1 cellular context compared by ENCODE assay signal in genomic region chr9:33159760-33160127, GRCh38.
TF ChIP-seq lines count a peak whose summit lies in the region.

No MANE protein-coding gene starts in this region.

TF ChIP-seq in GM12878, 131 proteins besides CTCF, POLR2A, EP300 and RAD21 (continued from another document and continues in another):
- no peak for TF ChIP-seq RFX5 (IDR thresholded peaks at IDR 0.05; ENCODE audit: low read depth, low read length)
- TF ChIP-seq PAX8 (IDR thresholded peaks at IDR 0.05) = no peak
- TF ChIP-seq NBN (IDR thresholded peaks at IDR 0.05) = peak; percentile 64; the same call in 1 of the 2 replicates
- TF ChIP-seq IKZF2 (IDR thresholded peaks at IDR 0.05) = peak; percentile 58 to 72
- peak; percentile 95 for TF ChIP-seq EED (IDR thresholded peaks at IDR 0.05; ENCODE audit: low read depth)
- TF ChIP-seq GATAD2B (conservative IDR thresholded peaks at IDR 0.05; ENCODE audit: low read depth) = 0 out of 2 replicates have a peak, but pooled peaks have one; percentile 37
- TF ChIP-seq JUNB (IDR thresholded peaks at IDR 0.05) = peak; percentile 84
- no peak for TF ChIP-seq IRF5 (IDR thresholded peaks at IDR 0.05; ENCODE audit: borderline replicate concordance)
- no peak for TF ChIP-seq NFYA (IDR thresholded peaks at IDR 0.05; ENCODE audit: borderline replicate concordance, low read depth, low read length)
- TF ChIP-seq ZZZ3 (IDR thresholded peaks at IDR 0.05; ENCODE audit: control insufficient read depth, insufficient read length, low read depth) = no peak
- TF ChIP-seq CBX3 (IDR thresholded peaks at IDR 0.05; ENCODE audit: borderline replicate concordance, low read depth) = no peak
- no peak for TF ChIP-seq MAX (IDR thresholded peaks at IDR 0.05; ENCODE audit: low read depth, low read length)
- no peak for TF ChIP-seq KDM1A (IDR thresholded peaks at IDR 0.05; ENCODE audit: borderline replicate concordance)
- TF ChIP-seq SREBF2 (IDR thresholded peaks at IDR 0.05; ENCODE audit: low read length) = no peak
- no peak for TF ChIP-seq ESRRA (IDR thresholded peaks at IDR 0.05; ENCODE audit: low read length)
- peak; percentile 47; the same call in 1 of the 2 replicates for TF ChIP-seq BCL11A (IDR thresholded peaks at IDR 0.05; ENCODE audit: low read depth, low read length)
- no peak for TF ChIP-seq ATF2 (IDR thresholded peaks at IDR 0.05; ENCODE audit: low read length)
- TF ChIP-seq SMC3 (IDR thresholded peaks at IDR 0.05; ENCODE audit: borderline replicate concordance, low read length) = no peak
- no peak for TF ChIP-seq ASH2L (IDR thresholded peaks at IDR 0.05; ENCODE audit: borderline replicate concordance, low read depth)
- no peak for TF ChIP-seq NRF1 (conservative IDR thresholded peaks at IDR 0.05; ENCODE audit: low read depth, low read length)
- no peak for TF ChIP-seq HCFC1 (IDR thresholded peaks at IDR 0.05; ENCODE audit: low read length)
- peak; percentile 59; the same call in 1 of the 2 replicates for TF ChIP-seq MTA2 (IDR thresholded peaks at IDR 0.05; ENCODE audit: low read depth)
- no peak for TF ChIP-seq MTA3 (IDR thresholded peaks at IDR 0.05; ENCODE audit: borderline replicate concordance, low read length)
- no peak for TF ChIP-seq JUND (IDR thresholded peaks at IDR 0.05; ENCODE audit: low read depth, low read length)
- TF ChIP-seq SIX5 (IDR thresholded peaks at IDR 0.05; ENCODE audit: low read depth, low read length, severe bottlenecking) = no peak
- peak; percentile 15 for TF ChIP-seq SMAD1 (IDR thresholded peaks at IDR 0.05; ENCODE audit: low read depth, partially characterized antibody)
- TF ChIP-seq CHD4 (IDR thresholded peaks at IDR 0.05) = no peak
- no peak for TF ChIP-seq ZNF274 (IDR thresholded peaks at IDR 0.05; ENCODE audit: insufficient read depth, insufficient read length)
- TF ChIP-seq FOS (IDR thresholded peaks at IDR 0.05; ENCODE audit: borderline replicate concordance, extremely low read depth, insufficient read length) = no peak
- peak; percentile 24; the same call in 1 of the 2 replicates for TF ChIP-seq IRF4 (IDR thresholded peaks at IDR 0.05; ENCODE audit: low read depth, low read length)
- no peak for TF ChIP-seq ZSCAN29 (IDR thresholded peaks at IDR 0.05)
- TF ChIP-seq RAD51 (IDR thresholded peaks at IDR 0.05) = no peak
- TF ChIP-seq HDAC6 (IDR thresholded peaks at IDR 0.05; ENCODE audit: unreplicated experiment) = no peak
- peak in 1 of 2 experiments; percentile 43; a peak in 1 of 4 replicates for TF ChIP-seq BHLHE40 (IDR thresholded peaks at IDR 0.05; ENCODE audit: borderline replicate concordance in 1 of 2, low read depth in 2 of 2, low read length in 1 of 2)
- no peak for TF ChIP-seq SREBF1 (IDR thresholded peaks at IDR 0.05; ENCODE audit: low read length)
- TF ChIP-seq CUX1 (IDR thresholded peaks at IDR 0.05; ENCODE audit: insufficient replicate concordance, low read depth, low read length) = no peak
- no peak for TF ChIP-seq ZBTB4 (CRISPR knock-in tag; IDR thresholded peaks at IDR 0.05)
- no peak for TF ChIP-seq MXI1 (IDR thresholded peaks at IDR 0.05; ENCODE audit: low read depth, low read length)
- peak; percentile 36; the same call in 1 of the 2 replicates for TF ChIP-seq RELB (IDR thresholded peaks at IDR 0.05; ENCODE audit: low read depth)
- TF ChIP-seq SMARCA5 (IDR thresholded peaks at IDR 0.05) = no peak
- no peak for TF ChIP-seq CHD1 (IDR thresholded peaks at IDR 0.05; ENCODE audit: low read depth, low read length)
- no peak for TF ChIP-seq RB1 (IDR thresholded peaks at IDR 0.05; ENCODE audit: borderline replicate concordance)
- no peak for TF ChIP-seq ZNF384 (IDR thresholded peaks at IDR 0.05; ENCODE audit: borderline replicate concordance, low read depth, low read length)
- TF ChIP-seq NR2F1 (conservative IDR thresholded peaks at IDR 0.05) = peak; percentile 43
- no peak for TF ChIP-seq E4F1 (IDR thresholded peaks at IDR 0.05; ENCODE audit: borderline replicate concordance, partially characterized antibody)
- TF ChIP-seq POLR2AphosphoS5 (IDR thresholded peaks at IDR 0.05; ENCODE audit: low read length) = peak; percentile 75
- TF ChIP-seq RBBP5 (conservative IDR thresholded peaks at IDR 0.05) = no peak
- no peak for TF ChIP-seq USF1 (IDR thresholded peaks at IDR 0.05; ENCODE audit: borderline replicate concordance, extremely low read length, insufficient read depth, low read depth, low read length)
- TF ChIP-seq NR2C1 (IDR thresholded peaks at IDR 0.05) = no peak
- TF ChIP-seq SRF (IDR thresholded peaks at IDR 0.05; ENCODE audit: low read depth in 2 of 2, low read length in 2 of 2) = 0 out of 4 replicates have a peak, but pooled peaks of 1 of the 2 experiments have one; percentile 17
- peak; percentile 83 for TF ChIP-seq CREM (IDR thresholded peaks at IDR 0.05; ENCODE audit: low read depth)
